27 cellular contexts compared by ENCODE assay signal in the genomic region with DNA sequence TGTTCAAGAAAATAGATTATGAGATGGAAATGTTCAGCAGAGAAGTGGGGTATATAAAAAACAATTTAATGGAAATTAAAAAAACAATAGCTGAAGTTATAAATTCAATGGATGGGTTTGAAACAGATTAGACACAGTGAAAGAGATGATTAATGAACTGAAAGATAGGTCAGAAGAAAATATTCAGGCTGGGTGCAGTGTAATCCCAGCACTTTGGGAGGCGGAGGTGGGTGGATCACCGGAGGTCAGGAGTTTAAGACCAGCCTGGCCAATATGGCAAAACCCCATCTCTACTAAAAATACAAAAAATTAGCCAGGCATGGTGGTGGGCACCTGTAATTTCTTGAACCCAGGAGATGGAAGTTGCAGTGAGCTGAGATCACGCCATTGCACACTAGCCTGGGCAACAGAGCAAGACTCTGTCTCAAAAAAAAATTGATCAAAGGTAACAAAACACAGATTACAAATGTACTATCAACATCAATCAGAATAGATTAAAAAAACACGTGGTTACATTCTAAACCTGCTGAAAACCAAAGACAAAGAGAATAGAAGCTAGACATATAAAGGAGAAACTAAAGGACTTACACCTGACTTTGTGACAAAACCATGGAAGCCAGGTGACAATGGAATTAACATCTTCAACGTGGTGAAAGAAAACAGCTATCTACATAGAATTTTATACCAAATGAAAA.
"Had no signal": no experiment of that assay in that cellular context is flagged by ENCODE, and none has a peak within 500 bp of the region (broad histone marks: within the 10 kb centered on the region; RNA-seq: fewer than 3 reads in every experiment).

No MANE protein-coding gene starts in this region.

- DNase-seq: activated B cell treated with CpG ODN at 0.5 μM for 24 hours; activated CD4-positive, alpha-beta T cell treated with anti-CD3 and anti-CD28 coated beads for 36 hours; activated CD4-positive, alpha-beta T cell treated with anti-CD3 and anti-CD28 coated beads, Interleukin-2, amount 50 U/mL, for 4 hours; activated CD8-positive, alpha-beta memory T cell treated with anti-CD3 and anti-CD28 coated beads for 24 hours; activated CD8-positive, alpha-beta memory T cell treated with anti-CD3 and anti-CD28 coated beads, Interleukin-2, amount 50 U/mL, for 4 hours; activated naive CD4-positive, alpha-beta T cell; activated naive CD8-positive, alpha-beta T cell treated with anti-CD3 and anti-CD28 coated beads, Interleukin-2, amount 10 ng/mL, durations not matched to agents 7 days and 5 days; activated T-cell treated with anti-CD3 and anti-CD28 coated beads, Interleukin-2, amount 50 U/mL, for 24 hours; amniotic stem cell; colonic mucosa; dorsolateral prefrontal cortex; effector memory CD8-positive, alpha-beta T cell; esophagus squamous epithelium; gastrocnemius medialis; hippocampal formation; kidney glomerular epithelial cell; left ventricle myocardium inferior; midbrain; retina; stimulated activated CD4-positive, alpha-beta T cell treated with anti-CD3 and anti-CD28 coated beads, Interleukin-2, amount 100 ng/mL, for 48 hours; stimulated activated CD8-positive, alpha-beta memory T cell treated with anti-CD3 and anti-CD28 coated beads, Interleukin-4, amount 100 ng/mL, for 48 hours; stimulated activated naive B cell treated with anti-CD40 and anti-IgM and Interleukin-4, amounts not matched to agents 10 μg/mL and 1 μg/mL and 100 μg/mL, for 72 hours; testis; trophoblast cell; uterus had no signal

- ATAC-seq: activated CD4-positive, alpha-beta T cell treated with anti-CD3 and anti-CD28 coated beads for 36 hours; activated T-helper 17 cell treated with anti-CD3 and anti-CD28 coated beads, Interleukin-2, amount 50 U/mL, for 72 hours; effector memory CD8-positive, alpha-beta T cell; gastrocnemius medialis; natural killer cell treated with Interleukin-12 subunit alpha and Interleukin-12 subunit beta and Interleukin-15 and Interleukin-18, amount 100 ng/mL, for 72 hours; stimulated activated naive B cell treated with anti-CD40 and anti-IgM and Interleukin-4, amounts not matched to agents 10 μg/mL and 1 μg/mL and 100 μg/mL, for 72 hours had no signal
